ENCODE assay signal across 25 cellular contexts in the genomic region with DNA sequence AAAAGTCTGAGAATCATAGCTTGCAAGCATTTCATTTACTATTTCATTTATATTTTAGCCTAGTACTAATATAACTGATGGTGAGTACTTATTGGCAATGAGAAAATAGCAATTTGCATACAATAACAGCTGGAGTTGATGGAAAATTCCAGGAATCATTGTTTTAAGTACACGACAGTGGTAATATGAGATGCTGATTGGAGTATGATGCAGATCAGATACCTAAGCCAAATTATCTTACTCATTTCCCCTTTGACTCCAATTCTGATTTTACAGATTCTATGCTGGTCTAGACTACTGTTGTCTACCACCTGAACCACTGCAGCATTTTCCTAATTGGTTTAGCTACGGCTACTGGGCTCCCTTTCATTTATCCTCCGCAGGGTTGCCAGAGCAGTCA. TPM values are rescaled to one million over a fixed set of nuclear protein-coding genes. Genes with fewer than 3 reads are reported as not detected.
A peak's percentile ranks its signal among the peaks of the same experiment; 100 is the strongest.
DNase-seq lines count a peak whose midpoint lies in the region; ATAC-seq, FAIRE-seq and TF ChIP-seq lines count a peak whose summit lies in the region.
"Had no signal": no experiment of that assay in that cellular context is flagged by ENCODE, and none has a peak within 500 bp of the region (broad histone marks: within the 10 kb centered on the region; RNA-seq: fewer than 3 reads in every experiment).

No MANE protein-coding gene starts in this region.

- H3K4me3 Mint-ChIP-seq in astrocyte (ENCODE audit: unreplicated experiment) = no peak overlapping the region

- no peak overlapping the region for H3K27ac Mint-ChIP-seq in astrocyte (ENCODE audit: unreplicated experiment)

- H3K36me3 ChIP-seq in astrocyte (ENCODE audit: insufficient read depth, low read length) = no peaks in the 10 kb centered on the region
- H3K36me3 ChIP-seq in transverse colon = no peaks in the 10 kb centered on the region
- H3K36me3 ChIP-seq: ascending aorta; BLaER1 treated with 17β-estradiol and CSF1 and Interleukin-3, amounts not matched to agents 10 nM and 100 nM; ovary; right lobe of liver; vagina had no signal

- TF ChIP-seq CTCF in astrocyte (IDR thresholded peaks at IDR 0.05; ENCODE audit: insufficient read depth, low read depth, low read length) = no peak
- TF ChIP-seq CTCF in foreskin fibroblast (IDR thresholded peaks at IDR 0.05; ENCODE audit: low read depth, low read length) = no peak
- TF ChIP-seq CTCF in transverse colon (IDR thresholded peaks at IDR 0.05) = no peak

- no peak for TF ChIP-seq POLR2A in transverse colon (IDR thresholded peaks at IDR 0.05)

- no peaks in the 10 kb centered on the region for H3K9me3 ChIP-seq in astrocyte (ENCODE audit: insufficient read depth, low read depth, low read length)
- H3K9me3 ChIP-seq in transverse colon = no peaks in the 10 kb centered on the region
- H3K9me3 ChIP-seq: ascending aorta; BLaER1 treated with 17β-estradiol and CSF1 and Interleukin-3, amounts not matched to agents 10 nM and 100 nM; ovary; right lobe of liver; vagina had no signal

- DNase-seq in Daoy (ENCODE audit: low read depth) = peak; percentile 28
- DNase-seq in LHCN-M2 (ENCODE audit: low read depth) = peak; percentile 61
- peak; percentile 73 for DNase-seq in astrocyte (ENCODE audit: low read depth)
- peak; percentile 44 to 75 for DNase-seq in foreskin fibroblast
- no peak for DNase-seq in transverse colon
- DNase-seq in inferior parietal cortex (ENCODE audit: extremely low spot score) = no peak
- no peak for DNase-seq in activated CD8-positive, alpha-beta memory T cell treated with anti-CD3 and anti-CD28 coated beads, Interleukin-2, amount 50 U/mL, for 4 hours
- DNase-seq: ACHN; activated CD4-positive, alpha-beta T cell treated with anti-CD3 and anti-CD28 coated beads for 4 hours; activated naive CD4-positive, alpha-beta T cell treated with anti-CD3 and anti-CD28 coated beads, Interleukin-2, amount 50 U/mL, for 16 hours; cerebellar nuclear complex; foreskin keratinocyte; H7; hippocampal formation; Kasumi-1; NCI-H510A treated with DMSO at 0.1 percent for 48 hours; ovary; right lobe of liver; Right ventricle myocardium superior had no signal

- no peaks in the 10 kb centered on the region for H3K9me3 Mint-ChIP-seq in astrocyte (ENCODE audit: unreplicated experiment)

- FAIRE-seq in astrocyte (lab: Jason Lieb, UNC) = peak; percentile 52
- FAIRE-seq: keratinocyte had no signal

- TF ChIP-seq EP300 in transverse colon (IDR thresholded peaks at IDR 0.05; ENCODE audit: low read depth) = no peak

- no peak overlapping the region for H3K9ac ChIP-seq in astrocyte (ENCODE audit: low read length)
- H3K9ac ChIP-seq: BLaER1 treated with 17β-estradiol and CSF1 and Interleukin-3, amounts not matched to agents 10 nM and 100 nM had no signal

- no peaks in the 10 kb centered on the region for H3K27me3 Mint-ChIP-seq in astrocyte (ENCODE audit: low read depth, unreplicated experiment)

- intact Hi-C loops in transverse colon (cut with DNase I; ENCODE audit: low total_unique reads) = no loop called here

- no peaks in the 10 kb centered on the region for H4K20me1 ChIP-seq in astrocyte (ENCODE audit: insufficient read depth, low read length)
- H4K20me1 ChIP-seq: BLaER1 treated with 17β-estradiol and CSF1 and Interleukin-3, amounts not matched to agents 10 nM and 100 nM had no signal

- in situ Hi-C loops in transverse colon (cut with MboI; ENCODE audit: low pct_ligation_motif_present in 1 of 4, low pct_unique_long_range_greater_than_20kb in 1 of 4, low sequenced_read_pairs in 3 of 4) = no loop called here

- H3K4me1 ChIP-seq in astrocyte (ENCODE audit: insufficient read depth, low read length) (peaks cover 3% of the 10 kb centered on the region), transverse colon (no peaks in the 10 kb centered on the region)
- H3K4me1 ChIP-seq: ascending aorta, right lobe of liver, vagina had no signal

- peak overlapping the region; percentile 49 for H3K4me2 ChIP-seq in astrocyte (ENCODE audit: low read length)
- H3K4me2 ChIP-seq: BLaER1 treated with 17β-estradiol and CSF1 and Interleukin-3, amounts not matched to agents 10 nM and 100 nM had no signal

- no peak for ATAC-seq in GM18517 (IDR thresholded peaks at IDR 0.05; ENCODE audit: unreplicated experiment)
- ATAC-seq: foreskin keratinocyte, right lobe of liver had no signal

- H2AFZ ChIP-seq in astrocyte (ENCODE audit: low read depth, low read length) = peak overlapping the region; percentile 28

- H3K4me3 ChIP-seq in astrocyte (ENCODE audit: insufficient read depth, low read depth, low read length) (no peak overlapping the region), foreskin fibroblast (ENCODE audit: low read depth in 1 of 2, low read length in 2 of 2) (no peak overlapping the region), transverse colon (no peak overlapping the region)
- H3K4me3 ChIP-seq: ascending aorta; BLaER1 treated with 17β-estradiol and CSF1 and Interleukin-3, amounts not matched to agents 10 nM and 100 nM; lung; ovary; right lobe of liver; vagina had no signal

- no peaks in the 10 kb centered on the region for H3K27me3 ChIP-seq in astrocyte (ENCODE audit: insufficient read depth, low read length)
- no peaks in the 10 kb centered on the region for H3K27me3 ChIP-seq in transverse colon
- H3K27me3 ChIP-seq: ascending aorta; BLaER1 treated with 17β-estradiol and CSF1 and Interleukin-3, amounts not matched to agents 10 nM and 100 nM; foreskin keratinocyte; ovary; right lobe of liver; vagina had no signal

- H3K36me3 Mint-ChIP-seq in astrocyte (ENCODE audit: low read depth, unreplicated experiment) = no peaks in the 10 kb centered on the region

- H3K79me2 ChIP-seq in astrocyte (ENCODE audit: insufficient read depth, low read length) = no peaks in the 10 kb centered on the region

- 87 to 89% methylated on average over 3 of the region's 3 CpGs for WGBS in transverse colon (ENCODE audit: low coverage in 1 of 2), 2 donors

- H3K4me1 Mint-ChIP-seq in astrocyte (ENCODE audit: low read depth, unreplicated experiment) = peaks cover 1% of the 10 kb centered on the region

- H3K27ac ChIP-seq in astrocyte (ENCODE audit: low read depth, low read length) (no peak overlapping the region), transverse colon (no peak overlapping the region)
- H3K27ac ChIP-seq: ascending aorta; BLaER1 treated with 17β-estradiol and CSF1 and Interleukin-3, amounts not matched to agents 10 nM and 100 nM; foreskin keratinocyte; ovary; right lobe of liver; vagina had no signal

RNA-seq across cellular contexts. Expression of a gene that starts 36.7 kb away (rescaled TPM):
- 14.7 and 21.6 TPM in 2 replicates for total RNA-seq in Daoy (2014; rRNA removed; shearing (Covaris generic))
- total RNA-seq in LHCN-M2 (2014; rRNA removed) (90.1 and 92.7 TPM in 2 replicates), astrocyte (7.7 and 8.8 TPM in 2 replicates), transverse colon (1 to 10 TPM; 3.0 to 6.2 (median 4.7) TPM)
- 46.1 TPM for polyA plus RNA-seq in LHCN-M2 (2012)

RNA-seq across cellular contexts. Expression of a gene that starts 45.9 kb away (rescaled TPM):
- 36.8 and 61.2 TPM in 2 replicates for total RNA-seq in Daoy (2014; rRNA removed; shearing (Covaris generic))
- total RNA-seq in LHCN-M2 (2014; rRNA removed) (42.6 and 44.3 TPM in 2 replicates), astrocyte (37.4 and 38.0 TPM in 2 replicates), transverse colon (10 to 100 TPM; 15.7 to 28.9 (median 21.2) TPM)
- 16.1 TPM for polyA plus RNA-seq in LHCN-M2 (2012)

RNA-seq across cellular contexts. Expression of a gene that starts 51.8 kb away (rescaled TPM):
- not detected in 2 replicates for total RNA-seq in Daoy (2014; rRNA removed; shearing (Covaris generic))
- total RNA-seq in LHCN-M2 (2014; rRNA removed) = not detected in 2 replicates
- not detected for polyA plus RNA-seq in LHCN-M2 (2012)
- not detected in 2 replicates for total RNA-seq in astrocyte
- total RNA-seq in transverse colon = not detected
- total RNA-seq: ascending aorta, foreskin keratinocyte, H7, lung, right lobe of liver, Right ventricle myocardium superior, vagina had no signal
- polyA plus RNA-seq: foreskin keratinocyte, keratinocyte, lung had no signal

Comparison
In these comparisons a context has a peak if more than half of its experiments do, and no peak if none do; other contexts are left out.
1. DNase-seq: peak in Daoy (single experiment), LHCN-M2 (single experiment), astrocyte (single experiment) and foreskin fibroblast (2 of 2); none in transverse colon (single experiment), inferior parietal cortex (single experiment) and activated CD8-positive, alpha-beta memory T cell treated with anti-CD3 and anti-CD28 coated beads, Interleukin-2, amount 50 U/mL, for 4 hours (single experiment).